Comparison of ENCODE assay signal across 15 cellular contexts in the genomic region with DNA sequence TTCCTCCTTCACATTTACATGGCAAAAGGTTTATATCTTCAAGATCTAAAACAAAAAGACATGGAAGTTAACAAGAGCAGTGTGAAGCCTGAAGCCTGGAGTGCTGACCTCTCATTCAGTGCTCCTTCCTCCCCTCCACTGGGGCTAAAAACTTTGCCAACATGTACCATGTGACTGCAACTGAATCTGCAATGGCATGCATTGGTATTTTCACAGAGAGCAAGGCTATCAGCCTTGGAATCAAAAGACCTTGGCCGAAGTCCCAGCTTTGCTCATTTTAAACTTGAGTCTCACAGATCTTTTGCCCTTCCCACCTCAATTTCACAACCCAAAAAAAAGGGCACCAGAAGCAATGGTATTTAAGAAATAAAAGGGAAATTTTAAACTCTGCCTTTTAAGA.
DNase-seq lines count a peak whose midpoint lies in the region; TF ChIP-seq lines count a peak whose summit lies in the region.
"Had no signal": no experiment of that assay in that cellular context is flagged by ENCODE, and none has a peak within 500 bp of the region (broad histone marks: within the 10 kb centered on the region; RNA-seq: fewer than 3 reads in every experiment).

No MANE protein-coding gene starts in this region.

- H3K79me2 ChIP-seq in smooth muscle cell (ENCODE audit: low read depth), result no peaks in the 10 kb centered on the region

- H3K9ac ChIP-seq in smooth muscle cell (ENCODE audit: low read depth), result no peak overlapping the region

- TF ChIP-seq POLR2A in transverse colon (IDR thresholded peaks at IDR 0.05), result no peak

- no peaks in the 10 kb centered on the region for H3K36me3 Mint-ChIP-seq in Calu3 (ENCODE audit: insufficient read depth, unreplicated experiment)
- H3K36me3 Mint-ChIP-seq: CD14-positive monocyte had no signal

- no peaks in the 10 kb centered on the region for H3K4me1 ChIP-seq in smooth muscle cell (ENCODE audit: low read depth)
- H3K4me1 ChIP-seq in transverse colon, result no peaks in the 10 kb centered on the region

- H3K27ac ChIP-seq in smooth muscle cell (ENCODE audit: low read depth) (no peak overlapping the region), transverse colon (no peak overlapping the region)
- H3K27ac ChIP-seq: neutrophil had no signal

- no peak overlapping the region for H3K4me2 ChIP-seq in smooth muscle cell

- no peak for TF ChIP-seq EP300 in transverse colon (IDR thresholded peaks at IDR 0.05; ENCODE audit: low read depth)

- DNase-seq in AG09309 (ENCODE audit: low read depth), result peak; percentile 38
- DNase-seq in MG63, result peak; percentile 64
- DNase-seq in epithelial cell of proximal tubule (ENCODE audit: low read depth), result peak; percentile 16
- DNase-seq in myocyte (ENCODE audit: low read depth), result peak; percentile 80
- no peak for DNase-seq in smooth muscle cell (lab: John Stamatoyannopoulos, UW; ENCODE audit: unreplicated experiment)
- no peak for DNase-seq in transverse colon
- DNase-seq in hepatic stellate cell (ENCODE audit: low spot score), result no peak
- no peak for DNase-seq in Calu3
- DNase-seq: activated CD4-positive, alpha-beta T cell treated with anti-CD3 and anti-CD28 coated beads, Interleukin-2, amount 10 ng/mL, durations not matched to agents 7 days and 5 days; activated naive CD4-positive, alpha-beta T cell treated with Interleukin-2 at 50 U/mL for 16 hours; NCI-H2029 treated with DMSO at 0.1 percent for 48 hours; SHP77; stimulated activated CD4-positive, alpha-beta T cell treated with anti-CD3 and anti-CD28 coated beads, Interleukin-4, amount 100 ng/mL, for 24 hours had no signal

- H2AFZ ChIP-seq in smooth muscle cell (ENCODE audit: low read depth), result no peak overlapping the region

- peaks cover 7% of the 10 kb centered on the region for H3K9me3 Mint-ChIP-seq in Calu3 (ENCODE audit: low read depth, unreplicated experiment)
- H3K9me3 Mint-ChIP-seq: activated CD4-positive, alpha-beta T cell treated with anti-CD3 and anti-CD28 coated beads, Interleukin-2, amount 10 ng/mL, durations not matched to agents 7 days and 5 days had no signal

- no peak overlapping the region for H3K27ac Mint-ChIP-seq in Calu3 (ENCODE audit: unreplicated experiment)
- H3K27ac Mint-ChIP-seq: activated CD4-positive, alpha-beta T cell treated with anti-CD3 and anti-CD28 coated beads, Interleukin-2, amount 10 ng/mL, durations not matched to agents 7 days and 5 days; CD14-positive monocyte had no signal

- no TSS peak for BruUV-seq in Calu3 (replicated peaks; lab: Mats Ljungman, UMichigan)

- CTCF ChIA-PET in Calu3 (lab: Charles Lee), result no interaction called here

- intact Hi-C loops in transverse colon (cut with DNase I; ENCODE audit: low total_unique reads) (no loop called here), Calu3 (cut with micrococcal nuclease; ENCODE audit: unreplicated experiment) (no loop called here)

- in situ Hi-C loops in transverse colon (cut with MboI; ENCODE audit: low pct_ligation_motif_present in 1 of 4, low pct_unique_long_range_greater_than_20kb in 1 of 4, low sequenced_read_pairs in 3 of 4), result no loop called here

- H3K4me1 Mint-ChIP-seq in Calu3 (ENCODE audit: low read depth, unreplicated experiment), result no peaks in the 10 kb centered on the region
- H3K4me1 Mint-ChIP-seq: activated CD4-positive, alpha-beta T cell treated with anti-CD3 and anti-CD28 coated beads, Interleukin-2, amount 10 ng/mL, durations not matched to agents 7 days and 5 days had no signal

- H3K4me3 ChIP-seq in AG09309 (ENCODE audit: control insufficient read depth, low read depth, low read length), result no peak overlapping the region
- H3K4me3 ChIP-seq in MG63, result no peak overlapping the region
- H3K4me3 ChIP-seq in epithelial cell of proximal tubule (ENCODE audit: low read depth, low read length), result no peak overlapping the region
- no peak overlapping the region for H3K4me3 ChIP-seq in smooth muscle cell
- no peak overlapping the region for H3K4me3 ChIP-seq in transverse colon

- no peak overlapping the region for H3K4me3 Mint-ChIP-seq in Calu3 (ENCODE audit: low read depth, unreplicated experiment)
- H3K4me3 Mint-ChIP-seq: activated CD4-positive, alpha-beta T cell treated with anti-CD3 and anti-CD28 coated beads, Interleukin-2, amount 10 ng/mL, durations not matched to agents 7 days and 5 days; CD14-positive monocyte had no signal

- H3K36me3 ChIP-seq in MG63 (no peaks in the 10 kb centered on the region), smooth muscle cell (ENCODE audit: low read depth) (no peaks in the 10 kb centered on the region), transverse colon (no peaks in the 10 kb centered on the region)
- H3K36me3 ChIP-seq: neutrophil had no signal

- TF ChIP-seq CTCF in AG09309 (IDR thresholded peaks at IDR 0.05; ENCODE audit: control insufficient read depth, insufficient read depth, low read depth, low read length, missing control alignments) (no peak), epithelial cell of proximal tubule (conservative IDR thresholded peaks at IDR 0.05; ENCODE audit: low read depth, low read length) (no peak), smooth muscle cell (IDR thresholded peaks at IDR 0.05; ENCODE audit: borderline replicate concordance, insufficient read depth, poor library complexity, severe bottlenecking) (no peak), transverse colon (IDR thresholded peaks at IDR 0.05) (no peak), Calu3 (IDR thresholded peaks at IDR 0.05; ENCODE audit: unreplicated experiment) (no peak)

- H3K27me3 ChIP-seq in MG63 (no peaks in the 10 kb centered on the region), smooth muscle cell (ENCODE audit: low read depth) (no peaks in the 10 kb centered on the region), transverse colon (no peaks in the 10 kb centered on the region)
- H3K27me3 ChIP-seq: neutrophil had no signal

- no peaks in the 10 kb centered on the region for H3F3A ChIP-seq in smooth muscle cell (ENCODE audit: low read depth)

- H3K9me3 ChIP-seq in MG63 (no peaks in the 10 kb centered on the region), smooth muscle cell (replicated peaks; ENCODE audit: low read depth) (no peaks in the 10 kb centered on the region), transverse colon (no peaks in the 10 kb centered on the region)
- H3K9me3 ChIP-seq: neutrophil had no signal

- H4K20me1 ChIP-seq in smooth muscle cell (ENCODE audit: low read depth), result no peaks in the 10 kb centered on the region

- WGBS in smooth muscle cell (ENCODE audit: low lambda C conversion rate), result 88% methylated on average over 1 of the region's 1 CpG
- WGBS in transverse colon (ENCODE audit: low coverage in 1 of 2), 2 donors, result 80% methylated on average over 1 of the region's 1 CpG; no CpG with 5 or more reads in 1 of the 2 donors

- no peaks in the 10 kb centered on the region for H3K27me3 Mint-ChIP-seq in Calu3 (ENCODE audit: unreplicated experiment)

Comparison
In these comparisons a context has a peak if more than half of its experiments do, and no peak if none do; other contexts are left out.
1. DNase-seq: peak in AG09309 (single experiment), MG63 (single experiment), epithelial cell of proximal tubule (single experiment) and myocyte (single experiment); none in smooth muscle cell (single experiment), transverse colon (single experiment), hepatic stellate cell (single experiment) and Calu3 (single experiment).